In genomic region chr12:4272014-4272975, GRCh38 we compare ENCODE assay signal across 1 cellular context.
TF ChIP-seq lines count a peak whose summit lies in the region.

No MANE protein-coding gene starts in this region.

TF ChIP-seq in HEK293, 187 proteins besides CTCF, POLR2A, EP300 and RAD21 (continued from another document and continues in another):
- no peak for TF ChIP-seq ZNF513 (tag by site-specific recombination; IDR thresholded peaks at IDR 0.05)
- no peak for TF ChIP-seq ZNF521 (tag by site-specific recombination; IDR thresholded peaks at IDR 0.05)
- no peak for TF ChIP-seq MYNN (tag by site-specific recombination; IDR thresholded peaks at IDR 0.05; ENCODE audit: borderline replicate concordance)
- TF ChIP-seq ZNF114 (tag by site-specific recombination; IDR thresholded peaks at IDR 0.05), result no peak
- TF ChIP-seq ZNF391 (tag by site-specific recombination; IDR thresholded peaks at IDR 0.05; ENCODE audit: borderline replicate concordance, low read depth), result peak; percentile 52; the same call in 1 of the 2 replicates
- no peak for TF ChIP-seq ZNF138 (tag by site-specific recombination; IDR thresholded peaks at IDR 0.05; ENCODE audit: borderline replicate concordance)
- TF ChIP-seq WT1 (tag by site-specific recombination; IDR thresholded peaks at IDR 0.05), result peak; percentile 72
- TF ChIP-seq ZNF133 (tag by site-specific recombination; IDR thresholded peaks at IDR 0.05), result no peak
- TF ChIP-seq ZNF132 (tag by site-specific recombination; IDR thresholded peaks at IDR 0.05; ENCODE audit: borderline replicate concordance), result no peak
- no peak for TF ChIP-seq TSHZ1 (tag by site-specific recombination; IDR thresholded peaks at IDR 0.05; ENCODE audit: borderline replicate concordance)
- no peak for TF ChIP-seq ZNF768 (tag by site-specific recombination; IDR thresholded peaks at IDR 0.05)
- TF ChIP-seq ZNF184 (tag by site-specific recombination; IDR thresholded peaks at IDR 0.05), result peak; percentile 86
- TF ChIP-seq ZNF354C (tag by site-specific recombination; IDR thresholded peaks at IDR 0.05; ENCODE audit: borderline replicate concordance, low read depth), result no peak
- no peak for TF ChIP-seq ZNF837 (tag by site-specific recombination; IDR thresholded peaks at IDR 0.05)
- TF ChIP-seq ZNF174 (tag by site-specific recombination; IDR thresholded peaks at IDR 0.05), result no peak
- peak; percentile 96 for TF ChIP-seq ZXDB (tag by site-specific recombination; IDR thresholded peaks at IDR 0.05)
- TF ChIP-seq INSM2 (tag by site-specific recombination; IDR thresholded peaks at IDR 0.05), result no peak
- TF ChIP-seq ZNF549 (tag by site-specific recombination; IDR thresholded peaks at IDR 0.05), result no peak
- no peak; the same call in 1 of the 2 replicates for TF ChIP-seq ZNF24 (tag by site-specific recombination; IDR thresholded peaks at IDR 0.05)
- TF ChIP-seq ZNF621 (tag by site-specific recombination; IDR thresholded peaks at IDR 0.05), result no peak
- no peak for TF ChIP-seq ZSCAN5A (tag by site-specific recombination; IDR thresholded peaks at IDR 0.05)
- TF ChIP-seq ZNF292 (tag by site-specific recombination; IDR thresholded peaks at IDR 0.05; ENCODE audit: borderline replicate concordance, low read depth), result no peak
- peak; percentile 93 for TF ChIP-seq ZEB2 (tag by site-specific recombination; IDR thresholded peaks at IDR 0.05)
- TF ChIP-seq REPIN1 (tag by site-specific recombination; IDR thresholded peaks at IDR 0.05; ENCODE audit: low read depth), result 0 out of 2 replicates have a peak, but pooled peaks have one; percentile 41
- TF ChIP-seq SCRT1 (tag by site-specific recombination; IDR thresholded peaks at IDR 0.05; ENCODE audit: borderline replicate concordance), result no peak
- no peak for TF ChIP-seq SCRT2 (tag by site-specific recombination; IDR thresholded peaks at IDR 0.05)
- no peak; the same call in 1 of the 2 replicates for TF ChIP-seq ZNF791 (tag by site-specific recombination; IDR thresholded peaks at IDR 0.05)
- no peak; the same call in 1 of the 2 replicates for TF ChIP-seq ZSCAN4 (tag by site-specific recombination; IDR thresholded peaks at IDR 0.05)
- TF ChIP-seq ZBTB48 (tag by site-specific recombination; IDR thresholded peaks at IDR 0.05), result peak; percentile 67
- TF ChIP-seq PRDM4 (tag by site-specific recombination; IDR thresholded peaks at IDR 0.05), result peak; percentile 53; the same call in 1 of the 2 replicates
- no peak for TF ChIP-seq ZNF266 (tag by site-specific recombination; IDR thresholded peaks at IDR 0.05; ENCODE audit: low read depth)
- no peak for TF ChIP-seq MEIS1 (CRISPR knock-in tag; IDR thresholded peaks at IDR 0.05; ENCODE audit: borderline replicate concordance)
- TF ChIP-seq ZNF692 (tag by site-specific recombination; IDR thresholded peaks at IDR 0.05), result peak; percentile 90
- TF ChIP-seq ZNF433 (tag by site-specific recombination; IDR thresholded peaks at IDR 0.05; ENCODE audit: low read depth), result no peak
- peak; percentile 72; the same call in 1 of the 2 replicates for TF ChIP-seq GLI4 (tag by site-specific recombination; IDR thresholded peaks at IDR 0.05)
- TF ChIP-seq ZBTB11 (tag by site-specific recombination; conservative IDR thresholded peaks at IDR 0.05; ENCODE audit: low read depth), result no peak; the same call in 1 of the 2 replicates
- TF ChIP-seq ZNF664 (tag by site-specific recombination; IDR thresholded peaks at IDR 0.05), result no peak
- no peak; the same call in 1 of the 2 replicates for TF ChIP-seq KLF10 (tag by site-specific recombination; IDR thresholded peaks at IDR 0.05)
- no peak; the same call in 1 of the 2 replicates for TF ChIP-seq OSR2 (tag by site-specific recombination; IDR thresholded peaks at IDR 0.05)
- peak; percentile 92 for TF ChIP-seq ZNF335 (tag by site-specific recombination; conservative IDR thresholded peaks at IDR 0.05)
- TF ChIP-seq ZNF645 (tag by site-specific recombination; IDR thresholded peaks at IDR 0.05), result no peak
